In the genomic region with DNA sequence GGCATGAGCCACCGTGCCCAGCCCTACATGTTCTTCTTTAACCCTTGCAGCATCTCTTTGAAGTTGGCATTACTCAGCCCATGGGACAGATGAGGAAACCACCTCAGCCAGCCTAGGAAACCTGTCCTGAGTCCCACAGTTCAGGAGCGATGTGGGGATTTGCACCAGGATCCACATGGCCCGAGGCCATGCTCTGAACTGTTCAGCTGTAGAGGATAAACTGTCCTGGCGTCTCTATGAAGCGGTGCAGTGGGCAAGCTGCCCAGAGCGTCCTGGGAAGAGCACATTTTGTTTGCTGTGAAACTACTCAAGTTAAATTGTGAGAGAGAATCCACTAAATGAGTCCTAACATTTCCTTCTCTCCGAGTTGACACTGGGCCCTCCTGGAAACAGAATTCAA, we compare ENCODE assay signal across 15 cellular contexts.
A peak's percentile ranks its signal among the peaks of the same experiment; 100 is the strongest.
DNase-seq lines count a peak whose midpoint lies in the region; ATAC-seq and TF ChIP-seq lines count a peak whose summit lies in the region.
"Had no signal": no experiment of that assay in that cellular context is flagged by ENCODE, and none has a peak within 500 bp of the region (broad histone marks: within the 10 kb centered on the region; RNA-seq: fewer than 3 reads in every experiment).

No MANE protein-coding gene starts in this region.

- in situ Hi-C loops in GM13977 (cut with MboI; ENCODE audit: low pct_unique_long_range_greater_than_20kb, low sequenced_read_pairs, unreplicated experiment), result no loop called here

- ATAC-seq in HG02973 (IDR thresholded peaks at IDR 0.05; ENCODE audit: unreplicated experiment), result no peak

- no peaks in the 10 kb centered on the region for H3K4me1 Mint-ChIP-seq in activated T-cell treated with anti-CD3 and anti-CD28 coated beads, Interleukin-2, amount 50 U/mL, for 24 hours (ENCODE audit: low read depth)

- no peaks in the 10 kb centered on the region for H3K36me3 Mint-ChIP-seq in activated T-cell treated with anti-CD3 and anti-CD28 coated beads, Interleukin-2, amount 50 U/mL, for 24 hours (ENCODE audit: low read depth)
- H3K36me3 Mint-ChIP-seq: activated CD4-positive, alpha-beta memory T cell treated with anti-CD3 and anti-CD28 coated beads for 36 hours had no signal

- H3K4me3 ChIP-seq in colonic mucosa, result no peak overlapping the region

- DNase-seq in AG08395 (ENCODE audit: low spot score), result peak; percentile 10
- peak; percentile 71 for DNase-seq in NCI-H2029 treated with DMSO at 0.1 percent for 48 hours (lab: John Stamatoyannopoulos, UW)
- DNase-seq in colonic mucosa, result peak; percentile 34
- DNase-seq in medulla oblongata (ENCODE audit: extremely low spot score), result peak; percentile 20
- no peak for DNase-seq in GM13977 (ENCODE audit: low spot score)
- no peak for DNase-seq in activated T-cell treated with anti-CD3 and anti-CD28 coated beads, Interleukin-2, amount 50 U/mL, for 24 hours
- no peak for DNase-seq in activated CD8-positive, alpha-beta memory T cell treated with anti-CD3 and anti-CD28 coated beads, Interleukin-2, amount 50 U/mL, for 4 hours
- DNase-seq: activated CD4-positive, alpha-beta memory T cell treated with anti-CD3 and anti-CD28 coated beads for 36 hours; activated naive CD4-positive, alpha-beta T cell treated with anti-CD3 and anti-CD28 coated beads, Interleukin-2, amount 50 U/mL, for 16 hours; Kasumi-1; mammary epithelial cell; NK-92 treated with Interleukin-12 subunit alpha and Interleukin-12 subunit beta, amount 100 ng/mL, for 24 hours had no signal

- no peak overlapping the region for H3K9ac ChIP-seq in colonic mucosa (ENCODE audit: low read depth in 2 of 2, low read length in 2 of 2)

- H3K9me3 Mint-ChIP-seq in activated T-cell treated with anti-CD3 and anti-CD28 coated beads, Interleukin-2, amount 50 U/mL, for 24 hours, result no peaks in the 10 kb centered on the region
- H3K9me3 Mint-ChIP-seq: activated CD4-positive, alpha-beta memory T cell treated with anti-CD3 and anti-CD28 coated beads for 36 hours; T-helper 1 cell treated with Interleukin-12 subunit alpha and Interleukin-12 subunit beta and Interleukin-4 antibody, amounts not matched to agents 30 μg/mL and 1 μg/mL, for 36 hours had no signal

- no peak overlapping the region for H3K4me3 Mint-ChIP-seq in activated T-cell treated with anti-CD3 and anti-CD28 coated beads, Interleukin-2, amount 50 U/mL, for 24 hours
- H3K4me3 Mint-ChIP-seq: activated CD4-positive, alpha-beta memory T cell treated with anti-CD3 and anti-CD28 coated beads for 36 hours; T-helper 1 cell treated with Interleukin-12 subunit alpha and Interleukin-12 subunit beta and Interleukin-4 antibody, amounts not matched to agents 30 μg/mL and 1 μg/mL, for 36 hours had no signal

- H3K4me1 ChIP-seq in colonic mucosa, result no peaks in the 10 kb centered on the region

- H3K36me3 ChIP-seq in colonic mucosa, result no peaks in the 10 kb centered on the region

- no peaks in the 10 kb centered on the region for H3K27me3 Mint-ChIP-seq in activated T-cell treated with anti-CD3 and anti-CD28 coated beads, Interleukin-2, amount 50 U/mL, for 24 hours
- H3K27me3 Mint-ChIP-seq: activated CD4-positive, alpha-beta memory T cell treated with anti-CD3 and anti-CD28 coated beads for 36 hours had no signal

- no peak overlapping the region for H3K27ac ChIP-seq in colonic mucosa

- TF ChIP-seq CTCF in colonic mucosa (IDR thresholded peaks at IDR 0.05) (no peak), GM13977 (IDR thresholded peaks at IDR 0.05; ENCODE audit: extremely low read depth, insufficient read depth, missing control alignments) (no peak)

- no peak overlapping the region for H3K27ac Mint-ChIP-seq in activated T-cell treated with anti-CD3 and anti-CD28 coated beads, Interleukin-2, amount 50 U/mL, for 24 hours
- H3K27ac Mint-ChIP-seq: activated CD4-positive, alpha-beta memory T cell treated with anti-CD3 and anti-CD28 coated beads for 36 hours; progenitor cell of endocrine pancreas; T-helper 1 cell treated with Interleukin-12 subunit alpha and Interleukin-12 subunit beta and Interleukin-4 antibody, amounts not matched to agents 30 μg/mL and 1 μg/mL, for 36 hours had no signal

- H3K9me3 ChIP-seq in colonic mucosa, result no peaks in the 10 kb centered on the region

- H3K27me3 ChIP-seq in colonic mucosa, result no peaks in the 10 kb centered on the region

- intact Hi-C loops in colonic mucosa (cut with DNase I), result no loop called here

Comparison
In these comparisons a context has a peak if more than half of its experiments do, and no peak if none do; other contexts are left out.
1. DNase-seq: peak in AG08395 (single experiment), NCI-H2029 treated with DMSO at 0.1 percent for 48 hours (single experiment), colonic mucosa (single experiment) and medulla oblongata (single experiment); none in GM13977 (single experiment), activated T-cell treated with anti-CD3 and anti-CD28 coated beads, Interleukin-2, amount 50 U/mL, for 24 hours (single experiment) and activated CD8-positive, alpha-beta memory T cell treated with anti-CD3 and anti-CD28 coated beads, Interleukin-2, amount 50 U/mL, for 4 hours (single experiment).